8 cellular contexts compared by ENCODE assay signal in genomic region chr9:34500623-34501267, GRCh38. TPM values are rescaled to one million over a fixed set of nuclear protein-coding genes. Genes with fewer than 3 reads are reported as not detected.
DNase-seq lines count a peak whose midpoint lies in the region; FAIRE-seq and TF ChIP-seq lines count a peak whose summit lies in the region.

No MANE protein-coding gene starts in this region.

- dilution Hi-C loops in endothelial cell of umbilical vein (cut with MboI; ENCODE audit: extremely low pct_ligation_motif_present, low sequenced_read_pairs) = loop anchor here (25.0 kb wide), 1 partner anchor 88 kb away; no protein-coding TSS in a partner anchor

- peaks cover 13% of the 10 kb centered on the region for H3K4me1 ChIP-seq in endothelial cell of umbilical vein (ENCODE audit: control insufficient read depth, extremely low read depth, insufficient read depth, low read length)

- peaks cover 6% of the 10 kb centered on the region for H3K27me3 ChIP-seq in BJ (ENCODE audit: control insufficient read depth, insufficient read depth, low read length)
- H3K27me3 ChIP-seq in endothelial cell of umbilical vein (ENCODE audit: control insufficient read depth in 2 of 2, insufficient read depth in 2 of 2, low read length in 2 of 2) = peaks cover 10 to 17% of the 10 kb centered on the region in 2 experiments

- no peak overlapping the region for H3K4me2 ChIP-seq in endothelial cell of umbilical vein (ENCODE audit: insufficient read depth, low read length)

- peak; percentile 99 for TF ChIP-seq CTCF in BJ (IDR thresholded peaks at IDR 0.05; ENCODE audit: insufficient read depth, low read depth, low read length)
- TF ChIP-seq CTCF in endothelial cell of umbilical vein (IDR thresholded peaks at IDR 0.05; ENCODE audit: extremely low read depth in 1 of 2, insufficient read depth in 1 of 2, low read depth in 1 of 2, low read length in 2 of 2) = peak; percentile 85 to 93
- peak; percentile 94 to 96 (median 96) for TF ChIP-seq CTCF in nephron (IDR thresholded peaks at IDR 0.05; ENCODE audit: unreplicated experiment in 3 of 3)

- no TSS peak for BruUV-seq in endothelial cell of umbilical vein (replicated peaks; lab: Mats Ljungman, UMichigan)

- H3K79me2 ChIP-seq in endothelial cell of umbilical vein (ENCODE audit: control insufficient read depth, insufficient read depth, low read length) = no peaks in the 10 kb centered on the region

- no peak overlapping the region for H3K4me3 Mint-ChIP-seq in nephron

- CTCF ChIA-PET in BJ (lab: Yijun Ruan, JAX) = interaction anchor here (0.6 to 5.0 kb wide), 39 partner anchors 9 to 597 kb away, joined by 3 to 79 read pairs (median 4); no protein-coding TSS in a partner anchor
- CTCF ChIA-PET in endothelial cell of umbilical vein (lab: Charles Lee) = interaction anchor here (0.9 to 5.1 kb wide), 17 partner anchors 10 to 121 kb away, joined by 3 to 117 read pairs (median 9); no protein-coding TSS in a partner anchor

- no peaks in the 10 kb centered on the region for H3K36me3 Mint-ChIP-seq in nephron (ENCODE audit: low read depth)

- intact Hi-C loops in endothelial cell of umbilical vein (cut with micrococcal nuclease) = loop anchor here (1.0 to 2.0 kb wide), 4 partner anchors 46 to 103 kb away; no protein-coding TSS in a partner anchor

- no peaks in the 10 kb centered on the region for H3K9me1 ChIP-seq in endothelial cell of umbilical vein (replicated peaks; ENCODE audit: control insufficient read depth, extremely low read depth, insufficient read depth, low read length)

- H3K4me3 ChIP-seq in BJ (ENCODE audit: low read depth, low read length) (no peak overlapping the region), endothelial cell of umbilical vein (replicated peaks in 1 of 3; ENCODE audit: insufficient read depth in 1 of 3, low read depth in 1 of 3, low read length in 3 of 3) (no peak overlapping the region)

- no peak overlapping the region for H3K9ac ChIP-seq in endothelial cell of umbilical vein (replicated peaks; ENCODE audit: extremely low read depth, insufficient read depth, low read length)

- H3K36me3 ChIP-seq in BJ (ENCODE audit: control insufficient read depth, insufficient read depth, low read length) = no peaks in the 10 kb centered on the region
- no peaks in the 10 kb centered on the region for H3K36me3 ChIP-seq in endothelial cell of umbilical vein (ENCODE audit: control insufficient read depth in 2 of 2, extremely low read depth in 1 of 2, insufficient read depth in 2 of 2, low read length in 2 of 2)

- DNase-seq in BJ (ENCODE audit: low read depth) (no peak), H4 (ENCODE audit: low spot score) (peak; percentile 42), NCI-H69 (lab: John Stamatoyannopoulos, UW) (peak; percentile 77), endothelial cell of umbilical vein (ENCODE audit: low read depth, low spot score) (peak; percentile 46), SIG-M5 (lab: John Stamatoyannopoulos, UW) (no peak)
- DNase-seq in activated CD8-positive, alpha-beta memory T cell treated with anti-CD3 and anti-CD28 coated beads for 48 hours (ENCODE audit: low read depth in 2 of 3, low spot score in 2 of 3) = peak; percentile 35 to 80 (median 61)
- DNase-seq in stimulated activated naive CD4-positive, alpha-beta T cell treated with Interleukin-2 at 50 U/mL for 16 hours (lab: John Stamatoyannopoulos, UW) = peak; percentile 67

- no peaks in the 10 kb centered on the region for H3K9me3 Mint-ChIP-seq in nephron

- peaks cover 39% of the 10 kb centered on the region for H3K27me3 Mint-ChIP-seq in nephron (ENCODE audit: low read depth)

- no peaks in the 10 kb centered on the region for H4K20me1 ChIP-seq in endothelial cell of umbilical vein (replicated peaks; ENCODE audit: control insufficient read depth, extremely low read depth, insufficient read depth, low read length)

- H3K27ac Mint-ChIP-seq in nephron = no peak overlapping the region

- no peak overlapping the region for H3K27ac ChIP-seq in endothelial cell of umbilical vein (ENCODE audit: insufficient read depth, low read depth, low read length)

- FAIRE-seq in endothelial cell of umbilical vein (lab: Jason Lieb, UNC) = peak; percentile 38

- TF ChIP-seq POLR2A in endothelial cell of umbilical vein (IDR thresholded peaks at IDR 0.05; ENCODE audit: low read depth, low read length) = no peak

- POLR2A ChIA-PET in BJ (lab: Charles Lee) = no interaction called here
- POLR2A ChIA-PET in endothelial cell of umbilical vein (lab: Charles Lee) = no interaction called here

- H3K4me1 Mint-ChIP-seq in nephron = no peaks in the 10 kb centered on the region

- H2AFZ ChIP-seq in endothelial cell of umbilical vein (ENCODE audit: low read depth, low read length) = no peak overlapping the region

- H3K9me3 ChIP-seq in endothelial cell of umbilical vein (replicated peaks; ENCODE audit: control insufficient read depth, insufficient read depth, low read length) = no peaks in the 10 kb centered on the region

TF ChIP-seq in endothelial cell of umbilical vein, 7 proteins besides CTCF, POLR2A, EP300 and RAD21:
- TF ChIP-seq POLR2AphosphoS5 (IDR thresholded peaks at IDR 0.05; ENCODE audit: insufficient read depth, low read depth, low read length) (no peak), GATA2 (IDR thresholded peaks at IDR 0.05; ENCODE audit: insufficient read depth, insufficient read length, low read depth, low read length) (no peak), MYC (IDR thresholded peaks at IDR 0.05; ENCODE audit: low read depth, low read length) (no peak), FOS (IDR thresholded peaks at IDR 0.05; ENCODE audit: borderline replicate concordance, insufficient read depth, low read length) (no peak), JUN (IDR thresholded peaks at IDR 0.05; ENCODE audit: borderline replicate concordance, insufficient read depth, insufficient read length, low read depth) (no peak), EZH2 (IDR thresholded peaks at IDR 0.05; ENCODE audit: borderline replicate concordance, low read depth, low read length, severe bottlenecking) (no peak)
- TF ChIP-seq, protein P1, sequence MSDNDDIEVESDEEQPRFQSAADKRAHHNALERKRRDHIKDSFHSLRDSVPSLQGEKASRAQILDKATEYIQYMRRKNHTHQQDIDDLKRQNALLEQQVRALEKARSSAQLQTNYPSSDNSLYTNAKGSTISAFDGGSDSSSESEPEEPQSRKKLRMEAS (IDR thresholded peaks at IDR 0.05; ENCODE audit: insufficient read depth, insufficient read length) = no peak

RNA-seq across cellular contexts. Expression of gene ENHO, which starts 22.0 kb away (rescaled TPM):
- polyA plus RNA-seq in BJ (2011; rRNA removed) = 0.11 TPM in 1 of 2 replicates, not detected in the other
- polyA minus RNA-seq in BJ (2011; rRNA and poly(A)+ RNA removed) = 0.21 TPM in 1 of 2 replicates, not detected in the other
- total RNA-seq in H4 (2014; rRNA removed; shearing (Covaris generic)) = 1.9 and 2.3 TPM in 2 replicates
- total RNA-seq in endothelial cell of umbilical vein = not detected in 2 replicates
- 0.10 and 0.11 TPM in 2 replicates for polyA plus RNA-seq in endothelial cell of umbilical vein
- 0.06 TPM in 1 of 2 replicates, not detected in the other for polyA plus RNA-seq in endothelial cell of umbilical vein (2011; cell fraction: cytosol; rRNA removed)
- polyA plus RNA-seq in endothelial cell of umbilical vein (2011; cell fraction: nucleus; rRNA removed) = not detected in 2 replicates
- 0.21 TPM in 1 of 2 replicates, not detected in the other for polyA plus RNA-seq in endothelial cell of umbilical vein (2012)
- polyA minus RNA-seq in endothelial cell of umbilical vein = 0.34 TPM in 1 of 2 replicates, not detected in the other
- not detected for polyA minus RNA-seq in endothelial cell of umbilical vein (2011; cell fraction: cytosol; rRNA and poly(A)+ RNA removed)
- not detected in 2 replicates for polyA minus RNA-seq in endothelial cell of umbilical vein (2011; cell fraction: nucleus; rRNA and poly(A)+ RNA removed)

RNA-seq across cellular contexts. Expression of gene DNAI1, which starts 42.1 kb away (rescaled TPM):
- polyA plus RNA-seq in BJ (2011; rRNA removed) (not detected in 2 replicates), endothelial cell of umbilical vein (not detected in 2 replicates)
- polyA minus RNA-seq in BJ (2011; rRNA and poly(A)+ RNA removed) = not detected in 2 replicates
- total RNA-seq in H4 (2014; rRNA removed; shearing (Covaris generic)) = 0.04 and 0.27 TPM in 2 replicates
- total RNA-seq in endothelial cell of umbilical vein = not detected in 2 replicates
- polyA plus RNA-seq in endothelial cell of umbilical vein (2011; cell fraction: cytosol; rRNA removed) = not detected in 2 replicates
- polyA plus RNA-seq in endothelial cell of umbilical vein (2011; cell fraction: nucleus; rRNA removed) = not detected in 2 replicates
- polyA plus RNA-seq in endothelial cell of umbilical vein (2012) = not detected in 2 replicates
- not detected in 2 replicates for polyA minus RNA-seq in endothelial cell of umbilical vein
- polyA minus RNA-seq in endothelial cell of umbilical vein (2011; cell fraction: cytosol; rRNA and poly(A)+ RNA removed) = not detected
- polyA minus RNA-seq in endothelial cell of umbilical vein (2011; cell fraction: nucleus; rRNA and poly(A)+ RNA removed) = not detected in 2 replicates

RNA-seq across cellular contexts. Expression of gene FAM219A, which starts 42.4 kb away (rescaled TPM):
- polyA plus RNA-seq in BJ (2011; rRNA removed) (10.7 and 17.8 TPM in 2 replicates), endothelial cell of umbilical vein (18.1 and 20.0 TPM in 2 replicates)
- 9.3 and 11.3 TPM in 2 replicates for polyA minus RNA-seq in BJ (2011; rRNA and poly(A)+ RNA removed)
- 13.6 and 17.9 TPM in 2 replicates for total RNA-seq in H4 (2014; rRNA removed; shearing (Covaris generic))
- 35.7 and 39.5 TPM in 2 replicates for total RNA-seq in endothelial cell of umbilical vein
- 17.5 and 17.8 TPM in 2 replicates for polyA plus RNA-seq in endothelial cell of umbilical vein (2011; cell fraction: cytosol; rRNA removed)
- 39.3 and 45.0 TPM in 2 replicates for polyA plus RNA-seq in endothelial cell of umbilical vein (2011; cell fraction: nucleus; rRNA removed)
- polyA plus RNA-seq in endothelial cell of umbilical vein (2012) = 27.7 and 28.1 TPM in 2 replicates
- polyA minus RNA-seq in endothelial cell of umbilical vein = 18.5 and 19.2 TPM in 2 replicates
- polyA minus RNA-seq in endothelial cell of umbilical vein (2011; cell fraction: cytosol; rRNA and poly(A)+ RNA removed) = 2.0 TPM
- 10.0 and 11.0 TPM in 2 replicates for polyA minus RNA-seq in endothelial cell of umbilical vein (2011; cell fraction: nucleus; rRNA and poly(A)+ RNA removed)

Comparison
In these comparisons a context has a peak if more than half of its experiments do, and no peak if none do; other contexts are left out.
1. DNase-seq: peak in H4 (single experiment), NCI-H69 (single experiment), activated CD8-positive, alpha-beta memory T cell treated with anti-CD3 and anti-CD28 coated beads for 48 hours (3 of 3), endothelial cell of umbilical vein (single experiment) and stimulated activated naive CD4-positive, alpha-beta T cell treated with Interleukin-2 at 50 U/mL for 16 hours (single experiment); none in BJ (single experiment) and SIG-M5 (single experiment).
2. Peak in every context shown above with its lines, with median percentiles within 50 percentile points of each other: CTCF ChIP-seq.